ENCODE assay signal across 15 cellular contexts in genomic region chr5:67164856-67165523, GRCh38. TPM values are rescaled to one million over a fixed set of nuclear protein-coding genes. Genes with fewer than 3 reads are reported as not detected.
A peak's percentile ranks its signal among the peaks of the same experiment; 100 is the strongest.
DNase-seq lines count a peak whose midpoint lies in the region; ATAC-seq and TF ChIP-seq lines count a peak whose summit lies in the region.
"Had no signal": no experiment of that assay in that cellular context is flagged by ENCODE, and none has a peak within 500 bp of the region (broad histone marks: within the 10 kb centered on the region; RNA-seq: fewer than 3 reads in every experiment).

No MANE protein-coding gene starts in this region.

- peak overlapping the region; percentile 90 to 92 for H3K27ac ChIP-seq in breast epithelium

- no peak for TF ChIP-seq CTCF in breast epithelium (IDR thresholded peaks at IDR 0.05)

- H3K4me1 ChIP-seq in breast epithelium: peaks cover 0 to 3% of the 10 kb centered on the region in 2 donors

- H3K36me3 ChIP-seq in breast epithelium: no peaks in the 10 kb centered on the region
- H3K36me3 ChIP-seq: transverse colon had no signal

- H3K4me3 Mint-ChIP-seq in T-helper 2 cell treated with Interferon-gamma antibody and Interleukin-4, amounts not matched to agents 5 μg/mL and 100 μg/mL, for 36 hours: peak overlapping the region; percentile 95
- H3K4me3 Mint-ChIP-seq in IgD-negative memory B cell: peak overlapping the region in 2 of 4 donors; percentile 48 to 77
- peak overlapping the region; percentile 92 for H3K4me3 Mint-ChIP-seq in natural killer cell treated with Interleukin-12 subunit alpha and Interleukin-12 subunit beta and Interleukin-15 and Interleukin-18, amount 100 ng/mL, for 72 hours
- H3K4me3 Mint-ChIP-seq: neural crest cell had no signal

- H3K27me3 Mint-ChIP-seq in T-helper 2 cell treated with Interferon-gamma antibody and Interleukin-4, amounts not matched to agents 5 μg/mL and 100 μg/mL, for 36 hours (ENCODE audit: low read depth): no peaks in the 10 kb centered on the region
- H3K27me3 Mint-ChIP-seq in IgD-negative memory B cell: no peaks in the 10 kb centered on the region
- no peaks in the 10 kb centered on the region for H3K27me3 Mint-ChIP-seq in natural killer cell treated with Interleukin-12 subunit alpha and Interleukin-12 subunit beta and Interleukin-15 and Interleukin-18, amount 100 ng/mL, for 72 hours

- no peaks in the 10 kb centered on the region for H3K9me3 ChIP-seq in breast epithelium
- H3K9me3 ChIP-seq: transverse colon had no signal

- intact Hi-C loops in breast epithelium (cut with DNase I; ENCODE audit: low total_unique reads): no loop called here

- H3K9me3 Mint-ChIP-seq in T-helper 2 cell treated with Interferon-gamma antibody and Interleukin-4, amounts not matched to agents 5 μg/mL and 100 μg/mL, for 36 hours: no peaks in the 10 kb centered on the region
- no peaks in the 10 kb centered on the region for H3K9me3 Mint-ChIP-seq in IgD-negative memory B cell
- no peaks in the 10 kb centered on the region for H3K9me3 Mint-ChIP-seq in natural killer cell treated with Interleukin-12 subunit alpha and Interleukin-12 subunit beta and Interleukin-15 and Interleukin-18, amount 100 ng/mL, for 72 hours
- H3K9me3 Mint-ChIP-seq: neural crest cell had no signal

- H3K27me3 ChIP-seq in breast epithelium: no peaks in the 10 kb centered on the region
- H3K27me3 ChIP-seq: cardiac muscle cell, transverse colon had no signal

- no peak for TF ChIP-seq POLR2A in breast epithelium (IDR thresholded peaks at IDR 0.05)

- no peak for ATAC-seq in natural killer cell treated with Interleukin-12 subunit alpha and Interleukin-12 subunit beta and Interleukin-15 and Interleukin-18, amount 100 ng/mL, for 72 hours
- no peak for ATAC-seq in HG02610 (IDR thresholded peaks at IDR 0.05; ENCODE audit: unreplicated experiment)

- H3K36me3 Mint-ChIP-seq in T-helper 2 cell treated with Interferon-gamma antibody and Interleukin-4, amounts not matched to agents 5 μg/mL and 100 μg/mL, for 36 hours (ENCODE audit: low read depth): peaks cover 74% of the 10 kb centered on the region
- H3K36me3 Mint-ChIP-seq in IgD-negative memory B cell: peaks cover 3% of the 10 kb centered on the region
- H3K36me3 Mint-ChIP-seq in natural killer cell treated with Interleukin-12 subunit alpha and Interleukin-12 subunit beta and Interleukin-15 and Interleukin-18, amount 100 ng/mL, for 72 hours: no peaks in the 10 kb centered on the region

- DNase-seq in T-helper 2 cell treated with Interferon-gamma antibody and Interleukin-4, amounts not matched to agents 5 μg/mL and 100 μg/mL, for 36 hours (ENCODE audit: low spot score): no peak
- no peak for DNase-seq in T-helper 2 cell
- no peak for DNase-seq in breast epithelium (ENCODE audit: low spot score in 2 of 2)
- no peak for DNase-seq in natural killer cell treated with Interleukin-12 subunit alpha and Interleukin-12 subunit beta and Interleukin-15 and Interleukin-18, amount 100 ng/mL, for 72 hours (ENCODE audit: low spot score)
- no peak for DNase-seq in Ammon's horn (ENCODE audit: low spot score)
- no peak for DNase-seq in AG08395 (ENCODE audit: low spot score)
- DNase-seq: 8988T, glutamatergic neuron, kidney glomerular epithelial cell, NCI-H2081 treated with DMSO at 0.1 percent for 48 hours had no signal

- peak overlapping the region; percentile 98 for H3K27ac Mint-ChIP-seq in T-helper 2 cell treated with Interferon-gamma antibody and Interleukin-4, amounts not matched to agents 5 μg/mL and 100 μg/mL, for 36 hours
- H3K27ac Mint-ChIP-seq in IgD-negative memory B cell: peak overlapping the region in 2 of 3 donors; percentile 39 to 95
- H3K27ac Mint-ChIP-seq in natural killer cell treated with Interleukin-12 subunit alpha and Interleukin-12 subunit beta and Interleukin-15 and Interleukin-18, amount 100 ng/mL, for 72 hours: peak overlapping the region; percentile 98 to 99

- peaks cover 68% of the 10 kb centered on the region for H3K4me1 Mint-ChIP-seq in T-helper 2 cell treated with Interferon-gamma antibody and Interleukin-4, amounts not matched to agents 5 μg/mL and 100 μg/mL, for 36 hours (ENCODE audit: low read depth)
- peaks cover 18 to 37% (median 18%) of the 10 kb centered on the region in 3 donors for H3K4me1 Mint-ChIP-seq in IgD-negative memory B cell
- H3K4me1 Mint-ChIP-seq in natural killer cell treated with Interleukin-12 subunit alpha and Interleukin-12 subunit beta and Interleukin-15 and Interleukin-18, amount 100 ng/mL, for 72 hours (ENCODE audit: low read depth in 2 of 2): peaks cover 21 to 31% of the 10 kb centered on the region in 2 donors

- H3K4me3 ChIP-seq in breast epithelium: peak overlapping the region in 2 of 3 donors; percentile 2 to 48
- H3K4me3 ChIP-seq: cardiac muscle cell, transverse colon had no signal

RNA-seq across cellular contexts. Expression of gene CD180, which starts 31.6 kb away (rescaled TPM):
- 99.1 TPM for polyA plus RNA-seq in IgD-negative memory B cell
- total RNA-seq in breast epithelium: 1 to 10 TPM in 2 of 3 donors, under 1 TPM in 1; 0.98 to 4.6 (median 2.8) TPM
- total RNA-seq in natural killer cell treated with Interleukin-12 subunit alpha and Interleukin-12 subunit beta and Interleukin-15 and Interleukin-18, amount 100 ng/mL, for 72 hours: under 1 TPM in 1 of 2 donors, not detected in 1; 0.14 TPM
- total RNA-seq: cardiac muscle cell, neural crest cell had no signal
- polyA plus RNA-seq: cardiac muscle cell had no signal
